ENCODE assay signal across 20 cellular contexts in the genomic region with DNA sequence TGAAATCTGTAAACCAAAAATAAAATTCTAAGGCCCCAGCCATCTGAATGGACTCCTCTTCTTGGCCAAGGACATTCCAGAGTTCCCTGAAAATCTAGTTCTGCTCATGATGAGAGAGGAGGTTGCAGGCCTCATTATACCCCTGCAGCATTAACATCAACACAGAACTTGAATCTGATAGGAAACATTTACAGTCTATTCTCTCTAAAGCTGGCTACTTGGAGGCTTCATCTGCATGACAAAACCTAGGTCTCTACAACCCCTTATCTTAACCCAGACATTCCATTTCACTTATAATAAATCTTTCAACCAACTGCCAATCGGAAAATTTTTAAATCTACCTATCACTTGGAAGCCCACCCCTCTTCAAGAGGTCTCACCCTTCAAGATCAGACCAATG. TPM values are rescaled to one million over a fixed set of nuclear protein-coding genes. Genes with fewer than 3 reads are reported as not detected.
DNase-seq lines count a peak whose midpoint lies in the region; ATAC-seq lines count a peak whose summit lies in the region.
"Had no signal": no experiment of that assay in that cellular context is flagged by ENCODE, and none has a peak within 500 bp of the region (broad histone marks: within the 10 kb centered on the region; RNA-seq: fewer than 3 reads in every experiment).

No MANE protein-coding gene starts in this region.

- H2AFZ ChIP-seq in Karpas-422 (ENCODE audit: low read length) = no peak overlapping the region

- H3K27me3 Mint-ChIP-seq in activated CD8-positive, alpha-beta memory T cell treated with anti-CD3 and anti-CD28 coated beads, Interleukin-2, amount 10 ng/mL, durations not matched to agents 7 days and 5 days = no peaks in the 10 kb centered on the region
- H3K27me3 Mint-ChIP-seq in activated T-helper 17 cell treated with anti-CD3 and anti-CD28 coated beads, Interleukin-2, amount 50 U/mL, for 72 hours = no peaks in the 10 kb centered on the region
- H3K27me3 Mint-ChIP-seq in naive B cell = no peaks in the 10 kb centered on the region

- DNase-seq in activated CD8-positive, alpha-beta memory T cell treated with anti-CD3 and anti-CD28 coated beads, Interleukin-2, amount 10 ng/mL, durations not matched to agents 7 days and 5 days = no peak
- DNase-seq in activated CD8-positive, alpha-beta memory T cell treated with anti-CD3 and anti-CD28 coated beads, Interleukin-2, amount 50 U/mL, for 4 hours = no peak
- DNase-seq in Karpas-422 (no peak), naive B cell (no peak), activated gamma-delta T cell treated with Interleukin-2 at 50 U/mL for 16 hours (no peak), MG63 (no peak)
- DNase-seq: Caco-2, DMS53, KG1, MM.1S, NCI-H1105 treated with DMSO at 0.1 percent for 48 hours, NCI-H187 treated with DMSO at 0.1 percent for 48 hours, NCI-H2171, NCI-H82, RPMI8226 had no signal

- no peak overlapping the region for H3K9ac ChIP-seq in Karpas-422 (ENCODE audit: low read length)

- H3K4me1 Mint-ChIP-seq in activated CD8-positive, alpha-beta memory T cell treated with anti-CD3 and anti-CD28 coated beads, Interleukin-2, amount 10 ng/mL, durations not matched to agents 7 days and 5 days = peaks cover 43% of the 10 kb centered on the region
- peaks cover 19% of the 10 kb centered on the region for H3K4me1 Mint-ChIP-seq in activated T-helper 17 cell treated with anti-CD3 and anti-CD28 coated beads, Interleukin-2, amount 50 U/mL, for 72 hours
- H3K4me1 Mint-ChIP-seq in naive B cell = peaks cover 42 to 69% (median 58%) of the 10 kb centered on the region in 3 donors

- no peak for ATAC-seq in activated CD8-positive, alpha-beta memory T cell treated with anti-CD3 and anti-CD28 coated beads, Interleukin-2, amount 10 ng/mL, durations not matched to agents 7 days and 5 days
- ATAC-seq in activated T-helper 17 cell treated with anti-CD3 and anti-CD28 coated beads, Interleukin-2, amount 50 U/mL, for 72 hours (replicated peaks) = no peak
- no peak for ATAC-seq in naive B cell (ENCODE audit: low read depth in 2 of 2)
- no peak for ATAC-seq in HG03571 (IDR thresholded peaks at IDR 0.05; ENCODE audit: unreplicated experiment)
- ATAC-seq: GM12878 had no signal

- H3K9me2 ChIP-seq in Karpas-422 (replicated peaks; ENCODE audit: insufficient read depth, low read length) = no peaks in the 10 kb centered on the region

- H3K4me1 ChIP-seq in Karpas-422 (ENCODE audit: low read length) = peaks cover 67% of the 10 kb centered on the region

- peak overlapping the region; percentile 80 for H3K27ac Mint-ChIP-seq in activated CD8-positive, alpha-beta memory T cell treated with anti-CD3 and anti-CD28 coated beads, Interleukin-2, amount 10 ng/mL, durations not matched to agents 7 days and 5 days
- H3K27ac Mint-ChIP-seq in activated T-helper 17 cell treated with anti-CD3 and anti-CD28 coated beads, Interleukin-2, amount 50 U/mL, for 72 hours = peak overlapping the region; percentile 83
- H3K27ac Mint-ChIP-seq in naive B cell = peak overlapping the region; percentile 4 to 94 (median 64)

- H3K79me2 ChIP-seq in Karpas-422 (ENCODE audit: low read length) = peaks cover 6% of the 10 kb centered on the region; the same call in 1 of the 2 replicates

- CTCF ChIA-PET in activated CD8-positive, alpha-beta memory T cell treated with anti-CD3 and anti-CD28 coated beads, Interleukin-2, amount 10 ng/mL, durations not matched to agents 7 days and 5 days (lab: Charles Lee) = interaction anchor here (1.0 kb wide), 1 partner anchor 366 kb away, joined by 3 read pairs; no protein-coding TSS in a partner anchor

- H3K27ac ChIP-seq in Karpas-422 (ENCODE audit: low read length) = peak overlapping the region; percentile 85
- H3K27ac ChIP-seq: C4-2B, HL-60 had no signal

- H3K9me3 ChIP-seq in Karpas-422 (ENCODE audit: low read length) = no peaks in the 10 kb centered on the region
- no peaks in the 10 kb centered on the region for H3K9me3 ChIP-seq in MG63
- H3K9me3 ChIP-seq: Caco-2 had no signal

- H3K36me3 ChIP-seq in Karpas-422 (ENCODE audit: insufficient read depth, low read length) (peaks cover 32% of the 10 kb centered on the region; the same call in 1 of the 2 replicates), MG63 (no peaks in the 10 kb centered on the region; the same call in 1 of the 2 replicates)

- no peaks in the 10 kb centered on the region for H3K9me3 Mint-ChIP-seq in activated CD8-positive, alpha-beta memory T cell treated with anti-CD3 and anti-CD28 coated beads, Interleukin-2, amount 10 ng/mL, durations not matched to agents 7 days and 5 days (ENCODE audit: low read depth)
- no peaks in the 10 kb centered on the region for H3K9me3 Mint-ChIP-seq in activated T-helper 17 cell treated with anti-CD3 and anti-CD28 coated beads, Interleukin-2, amount 50 U/mL, for 72 hours
- peaks cover 0 to 3% (median 0%) of the 10 kb centered on the region in 7 donors for H3K9me3 Mint-ChIP-seq in naive B cell

- H3K4me3 Mint-ChIP-seq in activated CD8-positive, alpha-beta memory T cell treated with anti-CD3 and anti-CD28 coated beads, Interleukin-2, amount 10 ng/mL, durations not matched to agents 7 days and 5 days = no peak overlapping the region
- peak overlapping the region; percentile 62 for H3K4me3 Mint-ChIP-seq in activated T-helper 17 cell treated with anti-CD3 and anti-CD28 coated beads, Interleukin-2, amount 50 U/mL, for 72 hours
- peak overlapping the region in 6 of 8 donors; percentile 4 to 79 (median 56) for H3K4me3 Mint-ChIP-seq in naive B cell

- no peaks in the 10 kb centered on the region for H4K20me1 ChIP-seq in Karpas-422 (ENCODE audit: insufficient read depth, low read depth, low read length)

- no peak overlapping the region for H3K4me2 ChIP-seq in Karpas-422 (ENCODE audit: low read depth, low read length, poor library complexity, severe bottlenecking)

- H3K4me3 ChIP-seq in Karpas-422 (ENCODE audit: low read length) (no peak overlapping the region), MG63 (no peak overlapping the region)
- H3K4me3 ChIP-seq: GM12878 had no signal

- peaks cover 26% of the 10 kb centered on the region for H3K36me3 Mint-ChIP-seq in activated CD8-positive, alpha-beta memory T cell treated with anti-CD3 and anti-CD28 coated beads, Interleukin-2, amount 10 ng/mL, durations not matched to agents 7 days and 5 days
- peaks cover 40% of the 10 kb centered on the region for H3K36me3 Mint-ChIP-seq in activated T-helper 17 cell treated with anti-CD3 and anti-CD28 coated beads, Interleukin-2, amount 50 U/mL, for 72 hours (ENCODE audit: low read depth)
- H3K36me3 Mint-ChIP-seq in naive B cell = peaks cover 12 to 17% of the 10 kb centered on the region in 2 donors

- H3K27me3 ChIP-seq in Karpas-422 (ENCODE audit: low read length) (no peaks in the 10 kb centered on the region), MG63 (no peaks in the 10 kb centered on the region)

RNA-seq across cellular contexts. Expression of gene RTN4IP1, which starts 15.7 kb away (rescaled TPM):
- total RNA-seq in activated CD8-positive, alpha-beta memory T cell treated with anti-CD3 and anti-CD28 coated beads, Interleukin-2, amount 10 ng/mL, durations not matched to agents 7 days and 5 days = 10 to 100 TPM in 1 of 2 experiments, 1 to 10 TPM in 1; 9.4 to 10.7 TPM
- 14.3 and 17.1 TPM in 2 replicates for total RNA-seq in Karpas-422 (2014; rRNA removed; shearing (Covaris generic); ENCODE audit: low replicate concordance)
- 1 to 10 TPM; 3.9 to 9.5 TPM for total RNA-seq in activated T-helper 17 cell treated with anti-CD3 and anti-CD28 coated beads, Interleukin-2, amount 50 U/mL, for 72 hours
- 10 to 100 TPM; 14.1 to 38.8 (median 18.1) TPM for polyA plus RNA-seq in naive B cell (ENCODE audit: low read depth in 6 of 6)
- total RNA-seq in MG63 (2014; rRNA removed; shearing (Covaris generic); ENCODE audit: low replicate concordance) = 8.6 and 10.5 TPM in 2 replicates

RNA-seq across cellular contexts. Expression of gene QRSL1, which starts 15.8 kb away (rescaled TPM):
- total RNA-seq in activated CD8-positive, alpha-beta memory T cell treated with anti-CD3 and anti-CD28 coated beads, Interleukin-2, amount 10 ng/mL, durations not matched to agents 7 days and 5 days = 10 to 100 TPM; 13.5 to 16.3 TPM
- 48.1 and 61.4 TPM in 2 replicates for total RNA-seq in Karpas-422 (2014; rRNA removed; shearing (Covaris generic); ENCODE audit: low replicate concordance)
- 10 to 100 TPM; 10.9 to 18.2 TPM for total RNA-seq in activated T-helper 17 cell treated with anti-CD3 and anti-CD28 coated beads, Interleukin-2, amount 50 U/mL, for 72 hours
- 10 to 100 TPM; 82.0 to 97.2 (median 88.6) TPM for polyA plus RNA-seq in naive B cell (ENCODE audit: low read depth in 6 of 6)
- 11.9 and 14.0 TPM in 2 replicates for total RNA-seq in MG63 (2014; rRNA removed; shearing (Covaris generic); ENCODE audit: low replicate concordance)
